In the genomic region with DNA sequence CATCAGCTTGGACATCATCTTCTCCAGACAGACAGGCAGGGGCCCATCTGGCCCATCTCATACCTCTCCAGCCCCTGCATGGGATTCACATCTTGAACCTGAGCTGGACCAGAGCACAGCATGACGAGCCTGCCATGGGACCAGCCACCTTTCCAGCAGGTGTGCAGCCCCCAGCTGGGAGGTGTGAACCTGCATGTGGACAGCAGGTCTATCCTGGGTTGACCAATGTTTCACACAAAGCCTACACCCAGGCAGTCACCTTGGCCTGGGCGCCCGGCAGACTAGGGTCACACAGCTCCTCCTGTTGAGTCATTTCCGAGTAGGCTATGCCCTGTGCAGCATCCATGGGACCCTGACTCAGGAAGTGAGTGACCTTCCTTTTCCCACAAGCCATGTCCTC, we compare ENCODE assay signal across 25 cellular contexts. TPM values are rescaled to one million over a fixed set of nuclear protein-coding genes. Genes with fewer than 3 reads are reported as not detected.
DNase-seq lines count a peak whose midpoint lies in the region; ATAC-seq, FAIRE-seq and TF ChIP-seq lines count a peak whose summit lies in the region.
"Had no signal": no experiment of that assay in that cellular context is flagged by ENCODE, and none has a peak within 500 bp of the region (broad histone marks: within the 10 kb centered on the region; RNA-seq: fewer than 3 reads in every experiment).

No MANE protein-coding gene starts in this region.

- peak overlapping the region; percentile 77 for H3K27ac Mint-ChIP-seq in activated T-cell treated with anti-CD3 and anti-CD28 coated beads, Interleukin-2, amount 50 U/mL, for 24 hours
- peak overlapping the region; percentile 66; the same call in 1 of the 2 replicates for H3K27ac Mint-ChIP-seq in GM23338

- H3K36me3 Mint-ChIP-seq in activated T-cell treated with anti-CD3 and anti-CD28 coated beads, Interleukin-2, amount 50 U/mL, for 24 hours (ENCODE audit: low read depth): peaks cover 13% of the 10 kb centered on the region
- H3K36me3 Mint-ChIP-seq in GM23338 (ENCODE audit: low read depth): peaks cover 4% of the 10 kb centered on the region; the same call in 2 of the 3 replicates

- H3K36me3 ChIP-seq in GM23338 (ENCODE audit: insufficient read depth) (no peaks in the 10 kb centered on the region), K562 (ENCODE audit: control insufficient read depth, insufficient read depth, low read length) (peaks cover 4% of the 10 kb centered on the region; the same call in 1 of the 3 replicates), neuronal stem cell (replicated peaks in 1 of 2; ENCODE audit: control insufficient read depth in 2 of 2, insufficient read depth in 2 of 2, low read length in 2 of 2) (peaks cover 0 to 19% of the 10 kb centered on the region in 2 donors)

- H2AK5ac ChIP-seq in neuronal stem cell (ENCODE audit: low read depth, low read length): peak overlapping the region; percentile 1

- H3K9me1 ChIP-seq in K562 (ENCODE audit: control insufficient read depth, insufficient read depth, low read length): no peaks in the 10 kb centered on the region

- peaks cover 45% of the 10 kb centered on the region for H3K4me1 Mint-ChIP-seq in activated T-cell treated with anti-CD3 and anti-CD28 coated beads, Interleukin-2, amount 50 U/mL, for 24 hours (ENCODE audit: low read depth)
- peaks cover 16% of the 10 kb centered on the region for H3K4me1 Mint-ChIP-seq in GM23338

- no peaks in the 10 kb centered on the region for H3K9me2 ChIP-seq in GM23338 (ENCODE audit: insufficient read depth)

- TF ChIP-seq RAD21 in K562 (CRISPR knock-in tag; conservative IDR thresholded peaks at IDR 0.05 in 1 of 2, IDR thresholded peaks at IDR 0.05 in 1 of 2): no peak

- no peak overlapping the region for H3K27ac ChIP-seq in GM23338 (ENCODE audit: low read depth)
- H3K27ac ChIP-seq in K562 (ENCODE audit: extremely low read depth, low read depth, low read length): no peak overlapping the region
- no peak overlapping the region for H3K27ac ChIP-seq in neuronal stem cell (replicated peaks; ENCODE audit: low read length)

- no peak overlapping the region for H3K14ac ChIP-seq in neuronal stem cell (ENCODE audit: low read length)

- no peak for TF ChIP-seq POLR2A in K562 (conservative IDR thresholded peaks at IDR 0.05)

- H4K20me1 ChIP-seq in GM23338 (replicated peaks; ENCODE audit: insufficient read depth) (no peaks in the 10 kb centered on the region), K562 (replicated peaks; ENCODE audit: control insufficient read depth, insufficient read depth, low read length) (no peaks in the 10 kb centered on the region)

- CTCF ChIA-PET in K562 (lab: Yijun Ruan, JAX; ENCODE audit: low intra/inter-chr PET ratio): interaction anchor here (2.0 kb wide), 1 partner anchor 128 kb away, joined by 7 read pairs; no protein-coding TSS in a partner anchor

- H3K9ac ChIP-seq in K562 (ENCODE audit: insufficient read depth in 1 of 2, low read depth in 2 of 2, low read length in 2 of 2) (peak overlapping the region in 1 of 2 experiments; percentile 69; a peak in 2 of 4 replicates), neuronal stem cell (ENCODE audit: low read depth, low read length, poor library complexity) (no peak overlapping the region)
- H3K9ac ChIP-seq: parathyroid adenoma had no signal

- H3K9me3 ChIP-seq in K562 (replicated peaks; ENCODE audit: control insufficient read depth, insufficient read depth, low read depth, low read length): no peaks in the 10 kb centered on the region
- no peaks in the 10 kb centered on the region for H3K9me3 ChIP-seq in neuronal stem cell (replicated peaks in 1 of 2; ENCODE audit: control insufficient read depth in 2 of 2, insufficient read depth in 1 of 2, low read depth in 1 of 2, low read length in 2 of 2)
- H3K9me3 ChIP-seq: ascending aorta, HAP-1 had no signal

- H3K9me3 Mint-ChIP-seq in activated T-cell treated with anti-CD3 and anti-CD28 coated beads, Interleukin-2, amount 50 U/mL, for 24 hours: no peaks in the 10 kb centered on the region
- H3K9me3 Mint-ChIP-seq in GM23338: no peaks in the 10 kb centered on the region
- H3K9me3 Mint-ChIP-seq: naive thymus-derived CD4-positive, alpha-beta T cell had no signal

- no peaks in the 10 kb centered on the region for H3K27me3 Mint-ChIP-seq in activated T-cell treated with anti-CD3 and anti-CD28 coated beads, Interleukin-2, amount 50 U/mL, for 24 hours
- peaks cover 11% of the 10 kb centered on the region for H3K27me3 Mint-ChIP-seq in GM23338 (ENCODE audit: insufficient read depth, low read depth, poor library complexity)
- H3K27me3 Mint-ChIP-seq: naive thymus-derived CD4-positive, alpha-beta T cell had no signal

- no peak for TF ChIP-seq CTCF in GM23338 (conservative IDR thresholded peaks at IDR 0.05; ENCODE audit: low read depth in 2 of 2)
- TF ChIP-seq CTCF in K562 (IDR thresholded peaks at IDR 0.05 in 2 of 3, conservative IDR thresholded peaks at IDR 0.05 in 1 of 3; ENCODE audit: insufficient read depth in 2 of 3, low read depth in 1 of 3, low read length in 3 of 3): no peak

- no peak overlapping the region for H2BK15ac ChIP-seq in neuronal stem cell (ENCODE audit: low read length)

- H3F3A ChIP-seq in GM23338 (replicated peaks; ENCODE audit: low read depth): peaks cover 5% of the 10 kb centered on the region; the same call in 1 of the 2 replicates

- FAIRE-seq in K562 (lab: Jason Lieb, UNC): no peak
- no peak for FAIRE-seq in GM19239 (lab: Jason Lieb, UNC)

- H3K4me1 ChIP-seq in GM23338 (ENCODE audit: insufficient read depth): peaks cover 3% of the 10 kb centered on the region; the same call in 1 of the 2 replicates
- H3K4me1 ChIP-seq in K562 (replicated peaks in 1 of 2; ENCODE audit: control insufficient read depth in 2 of 2, insufficient read depth in 2 of 2, low read length in 2 of 2): peaks cover 9 to 27% of the 10 kb centered on the region in 2 experiments; a peak in 4 of 5 replicates
- peaks cover 1 to 4% of the 10 kb centered on the region in 2 donors for H3K4me1 ChIP-seq in neuronal stem cell (ENCODE audit: control insufficient read depth in 2 of 2, insufficient read depth in 1 of 2, low read depth in 1 of 2, low read length in 2 of 2)

- H3K79me2 ChIP-seq in GM23338 (replicated peaks; ENCODE audit: insufficient read depth) (no peaks in the 10 kb centered on the region), K562 (ENCODE audit: control insufficient read depth, insufficient read depth, low read length) (no peaks in the 10 kb centered on the region)
- H3K79me2 ChIP-seq: parathyroid adenoma had no signal

- no peaks in the 10 kb centered on the region for H3K79me1 ChIP-seq in neuronal stem cell (ENCODE audit: low read depth, low read length)

- no peak overlapping the region for H3K4me3 Mint-ChIP-seq in activated T-cell treated with anti-CD3 and anti-CD28 coated beads, Interleukin-2, amount 50 U/mL, for 24 hours
- H3K4me3 Mint-ChIP-seq in GM23338: no peak overlapping the region; the same call in 2 of the 3 replicates

- H3K27me3 ChIP-seq in GM23338 (ENCODE audit: insufficient read depth) (no peaks in the 10 kb centered on the region), K562 (ENCODE audit: control insufficient read depth in 2 of 2, insufficient read depth in 2 of 2, low read length in 2 of 2) (no peaks in the 10 kb centered on the region), neuronal stem cell (ENCODE audit: control insufficient read depth in 3 of 3, insufficient read depth in 3 of 3, low read depth in 1 of 3, low read length in 3 of 3) (no peaks in the 10 kb centered on the region)
- H3K27me3 ChIP-seq: ascending aorta, dorsolateral prefrontal cortex had no signal

- no peak for TF ChIP-seq EP300 in K562 (IDR thresholded peaks at IDR 0.05; ENCODE audit: low read length)

- no peak overlapping the region for H4K91ac ChIP-seq in neuronal stem cell (ENCODE audit: low read depth, low read length, poor library complexity)

- no TSS peak for BruUV-seq in K562 (replicated peaks; lab: Mats Ljungman, UMichigan)

- in situ Hi-C loops in K562 (cut with MboI): no loop called here

- intact Hi-C loops in K562 (cut with micrococcal nuclease): loop anchor here (5.0 kb wide), 1 partner anchor 175 kb away; no protein-coding TSS in a partner anchor

- DNase-seq in activated T-cell treated with anti-CD3 and anti-CD28 coated beads, Interleukin-2, amount 50 U/mL, for 24 hours: no peak
- DNase-seq in activated T-cell treated with anti-CD3 and anti-CD28 coated beads, Interleukin-2, amount 50 U/mL, for 1 hour: no peak
- no peak for DNase-seq in GM23338 (ENCODE audit: low spot score)
- DNase-seq in K562 (ENCODE audit: extremely low read depth in 1 of 4, low spot score in 3 of 4): no peak
- DNase-seq in neuronal stem cell (ENCODE audit: low spot score): no peak
- no peak for DNase-seq in cerebellar nuclear complex (lab: John Stamatoyannopoulos, UW)
- no peak for DNase-seq in GM19239 (ENCODE audit: insufficient read length, low spot score)
- DNase-seq: activated CD4-positive, alpha-beta T cell treated with anti-CD3 and anti-CD28 coated beads for 48 hours; activated CD8-positive, alpha-beta memory T cell treated with anti-CD3 and anti-CD28 coated beads, Interleukin-2, amount 50 U/mL, for 48 hours; activated naive CD4-positive, alpha-beta T cell treated with Interleukin-2 at 50 U/mL for 16 hours; caudate nucleus; dorsolateral prefrontal cortex; head of caudate nucleus; KBM-7; left cardiac atrium; mesendoderm; naive thymus-derived CD4-positive, alpha-beta T cell; NCI-H1694; NCI-H2171 treated with DMSO at 0.1 percent for 48 hours; NCI-H526 treated with DMSO at 0.1 percent for 48 hours; stimulated activated CD4-positive, alpha-beta T cell treated with anti-CD3 and anti-CD28 coated beads, Interleukin-12 subunit alpha, Interleukin-12 subunit beta, amount 100 ng/mL, for 4 hours had no signal

- peak overlapping the region; percentile 38 for H3K4ac ChIP-seq in neuronal stem cell (ENCODE audit: low read length)

- WGBS in K562 (ENCODE audit: insufficient coverage, low coverage, missing lambda C conversion rate): 90% methylated on average over 3 of the region's 4 CpGs
- WGBS in neuronal stem cell (ENCODE audit: extremely low coverage in 2 of 2, insufficient read length in 2 of 2, insufficient replicate concordance in 1 of 2), 2 donors: no CpG with 5 or more reads among the region's 4 CpGs

- no peak overlapping the region for H4K8ac ChIP-seq in neuronal stem cell (ENCODE audit: low read depth, low read length)

- peak overlapping the region; percentile 47 for H2BK12ac ChIP-seq in neuronal stem cell (ENCODE audit: low read length)

- no peak overlapping the region for H3K4me2 ChIP-seq in GM23338
- no peak overlapping the region for H3K4me2 ChIP-seq in K562 (ENCODE audit: insufficient read depth, low read length)
- H3K4me2 ChIP-seq in neuronal stem cell (ENCODE audit: insufficient read depth, low read length, poor library complexity, severe bottlenecking): no peak overlapping the region

- POLR2A ChIA-PET in K562 (lab: Yijun Ruan, JAX): interaction anchor here (0.6 to 3.5 kb wide), 5 partner anchors 13 to 128 kb away, joined by 3 to 11 read pairs (median 3); no protein-coding TSS in a partner anchor

- H3K4me3 ChIP-seq in GM23338: no peak overlapping the region
- H3K4me3 ChIP-seq in K562: no peak overlapping the region
- H3K4me3 ChIP-seq in neuronal stem cell (ENCODE audit: low read length in 2 of 2): no peak overlapping the region
- H3K4me3 ChIP-seq: ascending aorta, dorsolateral prefrontal cortex, HAP-1 had no signal

- H2BK5ac ChIP-seq in neuronal stem cell (ENCODE audit: low read length): no peak overlapping the region

- H2BK120ac ChIP-seq in neuronal stem cell (ENCODE audit: low read depth, low read length): no peak overlapping the region

- no peak for ATAC-seq in GM23338
- ATAC-seq in K562: no peak
- no peak for ATAC-seq in HG03175 (IDR thresholded peaks at IDR 0.05; ENCODE audit: unreplicated experiment)
- ATAC-seq: naive thymus-derived CD4-positive, alpha-beta T cell had no signal

- peak overlapping the region; percentile 40 for H3K18ac ChIP-seq in neuronal stem cell (ENCODE audit: low read length)

- H2AFZ ChIP-seq in GM23338 (no peak overlapping the region), K562 (ENCODE audit: low read depth, low read length) (no peak overlapping the region), neuronal stem cell (ENCODE audit: low read length) (no peak overlapping the region)
- H2AFZ ChIP-seq: parathyroid adenoma had no signal

- H3K23ac ChIP-seq in neuronal stem cell (ENCODE audit: low read depth, low read length, poor library complexity): no peak overlapping the region

RNA-seq across cellular contexts. Expression of a gene that starts 41.4 kb away (rescaled TPM):
- total RNA-seq in GM23338 (2014; rRNA removed; shearing (Covaris generic)): 36.0 and 62.2 TPM in 2 replicates
- polyA plus RNA-seq in GM23338 (2016; fragmentation: Nextera tagmentation; extraction: Ambion mirVana) (18.9 and 20.5 TPM in 2 replicates), K562 (2011; rRNA removed) (21.0 and 34.2 TPM in 2 replicates), K562 (2014; fragmentation: Illumina TruSeq; extraction: Trizol) (19.4 and 22.5 TPM in 2 replicates), K562 (2014; fragmentation: Nextera tagmentation; extraction: Ambion mirVana) (1 to 10 TPM; 1.2 to 1.4 TPM), K562 (2014; rRNA removed) (27.4 and 31.4 TPM in 2 replicates)
- 132 and 299 TPM in 2 replicates for total RNA-seq in K562 (2011; cell fraction: chromatin; rRNA removed; ENCODE audit: low replicate concordance)
- 154 and 168 TPM in 2 replicates for total RNA-seq in K562 (2011; cell fraction: nucleolus; rRNA removed)
- 141 and 151 TPM in 2 replicates for total RNA-seq in K562 (2011; cell fraction: nucleoplasm; rRNA removed)
- total RNA-seq in K562 (2014; rRNA removed) (21.1 and 24.1 TPM in 2 replicates), K562 (2014; rRNA removed; fragmentation: Illumina TruSeq; extraction: Trizol) (10.0 and 12.0 TPM in 2 replicates), K562 (2015; rRNA removed; fragmentation: Illumina TruSeq; extraction: Trizol) (17.2 and 17.8 TPM in 2 replicates), K562 (2021) (43.4 and 48.1 TPM in 2 replicates)
- polyA plus RNA-seq in K562 (2011; cell fraction: cytosol; rRNA removed): 25.3 and 40.5 TPM in 2 replicates
- 83.2 and 123 TPM in 2 replicates for polyA plus RNA-seq in K562 (2011; cell fraction: nucleus; rRNA removed)
- 30.0 and 42.5 TPM in 2 replicates for polyA plus RNA-seq in K562 (2012)
- polyA minus RNA-seq in K562 (2011; rRNA and poly(A)+ RNA removed): 23.0 and 45.7 TPM in 2 replicates
- polyA minus RNA-seq in K562 (2011; cell fraction: cytosol; rRNA and poly(A)+ RNA removed): 28.1 and 43.8 TPM in 2 replicates
- polyA minus RNA-seq in K562 (2011; cell fraction: nucleus; rRNA and poly(A)+ RNA removed): 55.9 and 63.5 TPM in 2 replicates
- 17.0 TPM for polyA plus RNA-seq in neuronal stem cell (2013, experiment 1 of 2)
- 17.6 TPM for polyA plus RNA-seq in neuronal stem cell (2013, experiment 2 of 2)

RNA-seq across cellular contexts. Expression of a gene that starts 41.8 kb away (rescaled TPM):
- total RNA-seq in GM23338 (2014; rRNA removed; shearing (Covaris generic)): 31.0 and 38.6 TPM in 2 replicates
- polyA plus RNA-seq in GM23338 (2016; fragmentation: Nextera tagmentation; extraction: Ambion mirVana) (61.6 and 63.2 TPM in 2 replicates), K562 (2011; rRNA removed) (28.5 and 30.6 TPM in 2 replicates), K562 (2014; fragmentation: Illumina TruSeq; extraction: Trizol) (35.0 and 36.7 TPM in 2 replicates), K562 (2014; fragmentation: Nextera tagmentation; extraction: Ambion mirVana) (1 to 10 TPM; 1.0 to 1.9 TPM), K562 (2014; rRNA removed) (41.0 and 48.9 TPM in 2 replicates)
- 90.2 and 178 TPM in 2 replicates for total RNA-seq in K562 (2011; cell fraction: chromatin; rRNA removed; ENCODE audit: low replicate concordance)
- total RNA-seq in K562 (2011; cell fraction: nucleolus; rRNA removed): 124 and 128 TPM in 2 replicates
- 77.5 and 85.2 TPM in 2 replicates for total RNA-seq in K562 (2011; cell fraction: nucleoplasm; rRNA removed)
- total RNA-seq in K562 (2014; rRNA removed) (40.4 and 44.6 TPM in 2 replicates), K562 (2014; rRNA removed; fragmentation: Illumina TruSeq; extraction: Trizol) (16.8 and 17.9 TPM in 2 replicates), K562 (2015; rRNA removed; fragmentation: Illumina TruSeq; extraction: Trizol) (32.4 and 34.3 TPM in 2 replicates), K562 (2021) (45.0 and 53.3 TPM in 2 replicates)
- 20.8 and 33.6 TPM in 2 replicates for polyA plus RNA-seq in K562 (2011; cell fraction: cytosol; rRNA removed)
- 96.6 and 109 TPM in 2 replicates for polyA plus RNA-seq in K562 (2011; cell fraction: nucleus; rRNA removed)
- 43.7 and 43.9 TPM in 2 replicates for polyA plus RNA-seq in K562 (2012)
- 19.3 and 21.7 TPM in 2 replicates for polyA minus RNA-seq in K562 (2011; rRNA and poly(A)+ RNA removed)
- polyA minus RNA-seq in K562 (2011; cell fraction: cytosol; rRNA and poly(A)+ RNA removed): 21.6 and 25.8 TPM in 2 replicates
- polyA minus RNA-seq in K562 (2011; cell fraction: nucleus; rRNA and poly(A)+ RNA removed): 28.8 and 51.3 TPM in 2 replicates
- 53.3 TPM for polyA plus RNA-seq in neuronal stem cell (2013, experiment 1 of 2)
- 55.9 TPM for polyA plus RNA-seq in neuronal stem cell (2013, experiment 2 of 2)

RNA-seq across cellular contexts. Expression of a gene that starts 43.4 kb away (rescaled TPM):
- total RNA-seq in GM23338 (2014; rRNA removed; shearing (Covaris generic)): 123 and 151 TPM in 2 replicates
- 40.0 and 49.2 TPM in 2 replicates for polyA plus RNA-seq in GM23338 (2016; fragmentation: Nextera tagmentation; extraction: Ambion mirVana)
- 64.2 and 71.9 TPM in 2 replicates for total RNA-seq in K562 (2011; cell fraction: chromatin; rRNA removed; ENCODE audit: low replicate concordance)
- total RNA-seq in K562 (2011; cell fraction: nucleolus; rRNA removed): 40.3 and 42.0 TPM in 2 replicates
- total RNA-seq in K562 (2011; cell fraction: nucleoplasm; rRNA removed): 44.1 and 58.8 TPM in 2 replicates
- 114 and 141 TPM in 2 replicates for total RNA-seq in K562 (2014; rRNA removed)
- total RNA-seq in K562 (2014; rRNA removed; fragmentation: Illumina TruSeq; extraction: Trizol): 36.3 and 39.2 TPM in 2 replicates
- total RNA-seq in K562 (2015; rRNA removed; fragmentation: Illumina TruSeq; extraction: Trizol): 61.2 and 65.5 TPM in 2 replicates
- total RNA-seq in K562 (2021): 215 and 226 TPM in 2 replicates
- 25.4 and 33.0 TPM in 2 replicates for polyA plus RNA-seq in K562 (2011; rRNA removed)
- polyA plus RNA-seq in K562 (2011; cell fraction: cytosol; rRNA removed): 21.1 and 45.0 TPM in 2 replicates
- 23.6 and 33.3 TPM in 2 replicates for polyA plus RNA-seq in K562 (2011; cell fraction: nucleus; rRNA removed)
- 44.9 and 60.8 TPM in 2 replicates for polyA plus RNA-seq in K562 (2012)
- 44.2 and 80.9 TPM in 2 replicates for polyA plus RNA-seq in K562 (2014; fragmentation: Illumina TruSeq; extraction: Trizol)
- polyA plus RNA-seq in K562 (2014; fragmentation: Nextera tagmentation; extraction: Ambion mirVana): 1 to 10 TPM; 2.4 to 5.1 TPM
- polyA plus RNA-seq in K562 (2014; rRNA removed): 88.4 and 112 TPM in 2 replicates
- polyA minus RNA-seq in K562 (2011; rRNA and poly(A)+ RNA removed): 33.1 and 40.4 TPM in 2 replicates
- 55.4 and 91.3 TPM in 2 replicates for polyA minus RNA-seq in K562 (2011; cell fraction: cytosol; rRNA and poly(A)+ RNA removed)
- 12.5 and 17.4 TPM in 2 replicates for polyA minus RNA-seq in K562 (2011; cell fraction: nucleus; rRNA and poly(A)+ RNA removed)
- polyA plus RNA-seq in neuronal stem cell (2013, experiment 1 of 2): 59.3 TPM
- polyA plus RNA-seq in neuronal stem cell (2013, experiment 2 of 2): 61.3 TPM
